In genomic region chr17:67221062-67221998, GRCh38 we compare ENCODE assay signal across 1 cellular context.
A peak's percentile ranks its signal among the peaks of the same experiment; 100 is the strongest.
TF ChIP-seq lines count a peak whose summit lies in the region.

No MANE protein-coding gene starts in this region.

TF ChIP-seq in HepG2, 621 proteins besides CTCF, POLR2A, EP300 and RAD21 (continued from another document):
- no peak for TF ChIP-seq KIAA2018 (CRISPR knock-in tag; IDR thresholded peaks at IDR 0.05; ENCODE audit: borderline replicate concordance)
- TF ChIP-seq ZBTB40 (IDR thresholded peaks at IDR 0.05), result peak; percentile 28; the same call in 1 of the 2 replicates
- TF ChIP-seq ZBTB40 (CRISPR knock-in tag; IDR thresholded peaks at IDR 0.05), result no peak
- TF ChIP-seq HNF4G (IDR thresholded peaks at IDR 0.05; ENCODE audit: borderline replicate concordance, low read depth, low read length), result no peak
- TF ChIP-seq HNF4G (CRISPR knock-in tag; IDR thresholded peaks at IDR 0.05; ENCODE audit: borderline replicate concordance, low read depth), result no peak
- TF ChIP-seq STAG1 (CRISPR knock-in tag; IDR thresholded peaks at IDR 0.05), result peak; percentile 44
- TF ChIP-seq, protein P1, sequence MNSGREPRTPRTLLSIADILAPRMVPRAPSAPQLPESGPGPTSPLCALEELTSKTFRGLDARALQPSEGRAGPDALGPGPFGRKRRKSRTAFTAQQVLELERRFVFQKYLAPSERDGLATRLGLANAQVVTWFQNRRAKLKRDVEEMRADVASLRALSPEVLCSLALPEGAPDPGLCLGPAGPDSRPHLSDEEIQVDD (CRISPR knock-in tag; IDR thresholded peaks at IDR 0.05; ENCODE audit: borderline replicate concordance), result no peak
- no peak for TF ChIP-seq ZNF142 (CRISPR knock-in tag; IDR thresholded peaks at IDR 0.05)
- TF ChIP-seq, protein P2, sequence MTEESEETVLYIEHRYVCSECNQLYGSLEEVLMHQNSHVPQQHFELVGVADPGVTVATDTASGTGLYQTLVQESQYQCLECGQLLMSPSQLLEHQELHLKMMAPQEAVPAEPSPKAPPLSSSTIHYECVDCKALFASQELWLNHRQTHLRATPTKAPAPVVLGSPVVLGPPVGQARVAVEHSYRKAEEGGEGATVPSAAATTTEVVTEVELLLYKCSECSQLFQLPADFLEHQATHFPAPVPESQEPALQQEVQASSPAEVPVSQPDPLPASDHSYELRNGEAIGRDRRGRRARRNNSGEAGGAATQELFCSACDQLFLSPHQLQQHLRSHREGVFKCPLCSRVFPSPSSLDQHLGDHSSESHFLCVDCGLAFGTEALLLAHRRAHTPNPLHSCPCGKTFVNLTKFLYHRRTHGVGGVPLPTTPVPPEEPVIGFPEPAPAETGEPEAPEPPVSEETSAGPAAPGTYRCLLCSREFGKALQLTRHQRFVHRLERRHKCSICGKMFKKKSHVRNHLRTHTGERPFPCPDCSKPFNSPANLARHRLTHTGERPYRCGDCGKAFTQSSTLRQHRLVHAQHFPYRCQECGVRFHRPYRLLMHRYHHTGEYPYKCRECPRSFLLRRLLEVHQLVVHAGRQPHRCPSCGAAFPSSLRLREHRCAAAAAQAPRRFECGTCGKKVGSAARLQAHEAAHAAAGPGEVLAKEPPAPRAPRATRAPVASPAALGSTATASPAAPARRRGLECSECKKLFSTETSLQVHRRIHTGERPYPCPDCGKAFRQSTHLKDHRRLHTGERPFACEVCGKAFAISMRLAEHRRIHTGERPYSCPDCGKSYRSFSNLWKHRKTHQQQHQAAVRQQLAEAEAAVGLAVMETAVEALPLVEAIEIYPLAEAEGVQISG (CRISPR knock-in tag; IDR thresholded peaks at IDR 0.05), result no peak
- no peak for TF ChIP-seq ZNF678 (CRISPR knock-in tag; IDR thresholded peaks at IDR 0.05)
- no peak for TF ChIP-seq ARHGAP35 (CRISPR knock-in tag; IDR thresholded peaks at IDR 0.05; ENCODE audit: borderline replicate concordance)
- no peak for TF ChIP-seq GATA4 (IDR thresholded peaks at IDR 0.05; ENCODE audit: borderline replicate concordance, low read depth)
- no peak for TF ChIP-seq ZBTB20 (CRISPR knock-in tag; IDR thresholded peaks at IDR 0.05; ENCODE audit: borderline replicate concordance, low read depth)
- peak; percentile 41; the same call in 1 of the 2 replicates for TF ChIP-seq SMC3 (IDR thresholded peaks at IDR 0.05; ENCODE audit: low read length)
